In the genomic region with DNA sequence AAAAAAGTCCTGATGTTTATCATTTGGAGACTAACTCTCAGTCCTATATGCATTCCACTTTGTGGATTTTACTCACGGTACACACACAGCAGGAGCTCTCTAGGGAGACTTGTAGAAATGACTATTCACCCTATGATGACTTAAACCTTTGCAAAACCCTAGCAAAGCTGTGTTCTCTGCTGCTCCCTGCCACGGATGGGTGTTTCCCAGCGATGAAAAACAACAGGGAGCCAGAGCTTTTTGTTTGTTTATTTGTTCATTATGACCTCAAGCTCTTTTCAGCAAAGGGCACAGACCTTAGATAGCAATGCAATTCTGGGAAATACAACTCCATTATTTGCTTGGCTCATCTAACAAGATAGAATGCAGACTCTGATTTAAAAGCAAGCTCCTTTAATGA, we compare ENCODE assay signal across 18 cellular contexts.
DNase-seq lines count a peak whose midpoint lies in the region; ATAC-seq and TF ChIP-seq lines count a peak whose summit lies in the region.
"Had no signal": no experiment of that assay in that cellular context is flagged by ENCODE, and none has a peak within 500 bp of the region (broad histone marks: within the 10 kb centered on the region; RNA-seq: fewer than 3 reads in every experiment).

No MANE protein-coding gene starts in this region.

- H3K27me3 ChIP-seq in H9 (ENCODE audit: insufficient read depth, low read length), result no peaks in the 10 kb centered on the region
- H3K27me3 ChIP-seq in esophagus muscularis mucosa, result no peaks in the 10 kb centered on the region
- H3K27me3 ChIP-seq: transverse colon had no signal

- H3K4me1 ChIP-seq in H9 (ENCODE audit: insufficient read depth, low read length), result no peaks in the 10 kb centered on the region
- H3K4me1 ChIP-seq in esophagus muscularis mucosa, result no peaks in the 10 kb centered on the region
- H3K4me1 ChIP-seq: transverse colon had no signal

- WGBS in H9 (ENCODE audit: extremely low coverage, insufficient read length, low lambda C conversion rate), result no CpG with 5 or more reads among the region's 3 CpGs
- 42% methylated on average over 3 of the region's 3 CpGs for WGBS in esophagus muscularis mucosa

- no peak for TF ChIP-seq CTCF in 22Rv1 (IDR thresholded peaks at IDR 0.05)
- no peak for TF ChIP-seq CTCF in H9 (conservative IDR thresholded peaks at IDR 0.05)
- no peak for TF ChIP-seq CTCF in esophagus muscularis mucosa (IDR thresholded peaks at IDR 0.05)

- H3K23ac ChIP-seq in H9 (ENCODE audit: insufficient read length, low read depth, low read length), result no peak overlapping the region

- no peak overlapping the region for H3T11ph ChIP-seq in H9 (ENCODE audit: low read length)

- H3K9me3 ChIP-seq in H9 (ENCODE audit: control insufficient read depth, low read depth, low read length) (peaks cover 28% of the 10 kb centered on the region), esophagus muscularis mucosa (no peaks in the 10 kb centered on the region)
- H3K9me3 ChIP-seq: transverse colon had no signal

- H3K4me1 Mint-ChIP-seq in H9, result peaks cover 4 to 17% of the 10 kb centered on the region in 2 experiments; a peak in 3 of 4 replicates
- H3K4me1 Mint-ChIP-seq: activated CD4-positive, alpha-beta T cell treated with anti-CD3 and anti-CD28 coated beads, Interleukin-2, amount 10 ng/mL, durations not matched to agents 7 days and 5 days had no signal

- no peak for TF ChIP-seq POLR2A in esophagus muscularis mucosa (IDR thresholded peaks at IDR 0.05; ENCODE audit: low read depth)

- H3K9me3 Mint-ChIP-seq in H9, result peaks cover 0 to 51% of the 10 kb centered on the region in 2 experiments; a peak in 3 of 5 replicates
- H3K9me3 Mint-ChIP-seq: activated CD4-positive, alpha-beta T cell treated with anti-CD3 and anti-CD28 coated beads, Interleukin-2, amount 10 ng/mL, durations not matched to agents 7 days and 5 days; T-helper 2 cell treated with Interferon-gamma antibody and Interleukin-4, amounts not matched to agents 5 μg/mL and 100 μg/mL, for 36 hours had no signal

- no peak overlapping the region for H3K9ac ChIP-seq in H9 (ENCODE audit: extremely low read depth, insufficient read length, low read length)

- no peak overlapping the region for H3K4me2 ChIP-seq in H9 (ENCODE audit: insufficient read depth, insufficient read length, low read length)

- H3K36me3 Mint-ChIP-seq in H9 (ENCODE audit: insufficient read depth in 1 of 3, low read depth in 3 of 3), result no peaks in the 10 kb centered on the region; a peak in 1 of 7 replicates

- no peak overlapping the region for H3K14ac ChIP-seq in H9 (ENCODE audit: insufficient read depth, low read length)

- H3K27ac ChIP-seq in 22Rv1 (0 out of 2 replicates have a peak overlapping the region, but pooled peaks have one; percentile 22), H9 (ENCODE audit: insufficient read length, low read depth, low read length) (no peak overlapping the region), esophagus muscularis mucosa (replicated peaks in 1 of 4) (no peak overlapping the region)
- H3K27ac ChIP-seq: transverse colon had no signal

- peak; percentile 25 for ATAC-seq in GM19463 (IDR thresholded peaks at IDR 0.05; ENCODE audit: unreplicated experiment)
- peak; percentile 37 for ATAC-seq in HG03520 (IDR thresholded peaks at IDR 0.05; ENCODE audit: unreplicated experiment)

- intact Hi-C loops in esophagus muscularis mucosa (cut with DNase I), result no loop called here

- no peak overlapping the region for H3K18ac ChIP-seq in H9 (ENCODE audit: insufficient read length, low read depth, low read length)

- no peaks in the 10 kb centered on the region for H3K36me3 ChIP-seq in esophagus muscularis mucosa
- H3K36me3 ChIP-seq: transverse colon had no signal

- no peak overlapping the region for H3K4ac ChIP-seq in H9 (ENCODE audit: low read depth, low read length)

- H4K91ac ChIP-seq in H9 (ENCODE audit: insufficient read length, low read depth, low read length), result no peak overlapping the region

- no peak overlapping the region for H2BK12ac ChIP-seq in H9 (ENCODE audit: insufficient read length, low read depth, low read length)

- H4K20me1 ChIP-seq in H9 (ENCODE audit: control insufficient read depth, insufficient read depth, insufficient read length), result no peaks in the 10 kb centered on the region

- H3K79me1 ChIP-seq in H9 (ENCODE audit: insufficient read depth, low read depth, low read length, poor library complexity, severe bottlenecking), result no peaks in the 10 kb centered on the region

- H4K8ac ChIP-seq in H9 (replicated peaks; ENCODE audit: insufficient read length, low read depth, low read length), result no peak overlapping the region

- TF ChIP-seq EP300 in esophagus muscularis mucosa (IDR thresholded peaks at IDR 0.05), result no peak

- no peak overlapping the region for H3K27ac Mint-ChIP-seq in H9
- H3K27ac Mint-ChIP-seq: activated CD4-positive, alpha-beta T cell treated with anti-CD3 and anti-CD28 coated beads, Interleukin-2, amount 10 ng/mL, durations not matched to agents 7 days and 5 days; T-helper 2 cell treated with Interferon-gamma antibody and Interleukin-4, amounts not matched to agents 5 μg/mL and 100 μg/mL, for 36 hours had no signal

- H4K5ac ChIP-seq in H9 (ENCODE audit: insufficient read length, low read depth, low read length), result no peak overlapping the region

- H2AFZ ChIP-seq in H9 (ENCODE audit: low read length), result no peak overlapping the region

- no peak overlapping the region for H2BK5ac ChIP-seq in H9 (ENCODE audit: insufficient read length, low read length)

- no peak overlapping the region for H2BK20ac ChIP-seq in H9 (ENCODE audit: low read depth, low read length, poor library complexity, severe bottlenecking)

- no peak overlapping the region for H3K4me3 ChIP-seq in esophagus muscularis mucosa
- H3K4me3 ChIP-seq: transverse colon had no signal

- H3K79me2 ChIP-seq in H9 (ENCODE audit: insufficient read depth, low read length), result no peaks in the 10 kb centered on the region

- no peak overlapping the region for H3K4me3 Mint-ChIP-seq in H9
- H3K4me3 Mint-ChIP-seq: activated CD4-positive, alpha-beta T cell treated with anti-CD3 and anti-CD28 coated beads, Interleukin-2, amount 10 ng/mL, durations not matched to agents 7 days and 5 days; T-helper 2 cell treated with Interferon-gamma antibody and Interleukin-4, amounts not matched to agents 5 μg/mL and 100 μg/mL, for 36 hours had no signal

- no peak overlapping the region for H3K56ac ChIP-seq in H9 (ENCODE audit: insufficient read length, low read depth, low read length)

- DNase-seq in fibroblast of gingiva (ENCODE audit: low read depth) (peak; percentile 34), H9 (no peak), esophagus muscularis mucosa (ENCODE audit: extremely low spot score) (no peak)
- no peak for DNase-seq in stimulated activated CD4-positive, alpha-beta T cell treated with anti-CD3 and anti-CD28 coated beads, Interleukin-4, amount 100 ng/mL, for 1 hour
- no peak for DNase-seq in activated CD4-positive, CD25-positive, alpha-beta regulatory T cell treated with anti-CD3 and anti-CD28 coated beads, Interleukin-2, amount 50 U/mL, for 72 hours
- DNase-seq: activated CD4-positive, alpha-beta T cell treated with anti-CD3 and anti-CD28 coated beads, Interleukin-2, amount 10 ng/mL, durations not matched to agents 7 days and 5 days; COR-L47; glutamatergic neuron; kidney; MM.1S; NCI-H2171; nucleus accumbens; SIG-M5; transverse colon had no signal

- no peaks in the 10 kb centered on the region for H3K27me3 Mint-ChIP-seq in H9 (ENCODE audit: low read depth)
- H3K27me3 Mint-ChIP-seq: activated CD4-positive, alpha-beta T cell treated with anti-CD3 and anti-CD28 coated beads, Interleukin-2, amount 10 ng/mL, durations not matched to agents 7 days and 5 days had no signal

- H2BK15ac ChIP-seq in H9 (ENCODE audit: low read depth, low read length), result no peak overlapping the region

- H2BK120ac ChIP-seq in H9 (ENCODE audit: low read depth, low read length, poor library complexity, severe bottlenecking), result no peak overlapping the region

- H3K23me2 ChIP-seq in H9 (ENCODE audit: insufficient read length, low read depth, low read length, poor library complexity, severe bottlenecking), result no peaks in the 10 kb centered on the region

- H2AK5ac ChIP-seq in H9 (ENCODE audit: insufficient read length, low read length), result no peak overlapping the region
